11 cellular contexts compared by ENCODE assay signal in the genomic region with DNA sequence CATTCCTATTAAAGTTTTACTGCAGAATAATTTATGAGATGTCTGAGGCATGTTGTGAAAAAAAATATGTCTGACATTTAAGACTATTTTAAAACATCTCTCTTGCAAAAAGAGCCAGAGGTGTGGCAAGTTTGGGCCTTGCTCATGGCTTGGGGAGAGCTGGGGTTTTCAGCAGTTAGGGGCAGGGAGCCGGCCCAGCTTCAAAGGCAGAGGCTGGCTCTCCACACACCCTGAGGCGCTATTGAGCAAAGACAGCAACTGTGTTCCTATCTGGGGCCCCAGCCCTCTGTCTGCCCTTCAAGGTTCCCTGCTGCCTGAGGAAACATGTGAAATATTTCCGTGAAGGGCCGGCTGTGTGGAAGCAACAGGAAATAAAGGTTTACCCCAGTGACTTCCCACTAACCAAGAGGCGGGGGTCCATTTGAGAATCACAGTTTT.
A peak's percentile ranks its signal among the peaks of the same experiment; 100 is the strongest.
DNase-seq lines count a peak whose midpoint lies in the region; ATAC-seq and TF ChIP-seq lines count a peak whose summit lies in the region.
"Had no signal": no experiment of that assay in that cellular context is flagged by ENCODE, and none has a peak within 500 bp of the region (broad histone marks: within the 10 kb centered on the region; RNA-seq: fewer than 3 reads in every experiment).

No MANE protein-coding gene starts in this region.

- peak; percentile 77 for ATAC-seq in Right ventricle myocardium inferior
- no peak for ATAC-seq in GM19397 (IDR thresholded peaks at IDR 0.05; ENCODE audit: unreplicated experiment)
- ATAC-seq in GM18858 (IDR thresholded peaks at IDR 0.05; ENCODE audit: unreplicated experiment), result no peak
- ATAC-seq: activated T-helper 17 cell treated with anti-CD3 and anti-CD28 coated beads, Interleukin-2, amount 50 U/mL, for 72 hours had no signal

- TF ChIP-seq POLR2A in lower leg skin (IDR thresholded peaks at IDR 0.05), result no peak
- no peak for TF ChIP-seq POLR2A in thyroid gland (IDR thresholded peaks at IDR 0.05)

- H3K4me1 ChIP-seq in thyroid gland, result no peaks in the 10 kb centered on the region

- no peaks in the 10 kb centered on the region for H3K27me3 ChIP-seq in thyroid gland

- no peaks in the 10 kb centered on the region for H3K36me3 ChIP-seq in thyroid gland

- DNase-seq in Right ventricle myocardium inferior (ENCODE audit: missing footprints), result no peak
- no peak for DNase-seq in cardiac septum (ENCODE audit: low spot score)
- no peak for DNase-seq in coronary artery (ENCODE audit: low spot score)
- DNase-seq in lower leg skin (ENCODE audit: low spot score in 2 of 2), result peak; percentile 72 to 93
- no peak for DNase-seq in putamen (ENCODE audit: low spot score)
- DNase-seq in thyroid gland, result no peak
- DNase-seq: NCI-H446 treated with DMSO at 0.1 percent for 48 hours had no signal

- WGBS in lower leg skin, 2 donors, result 13 to 25% methylated on average over 5 of the region's 5 CpGs
- WGBS in thyroid gland, 2 donors, result 41 to 44% methylated on average over 5 of the region's 5 CpGs

- no peaks in the 10 kb centered on the region for H3K9me3 ChIP-seq in thyroid gland

- intact Hi-C loops in Right ventricle myocardium inferior (cut with DNase I), result no loop called here
- intact Hi-C loops in cardiac septum (cut with DNase I), result no loop called here
- intact Hi-C loops in lower leg skin (cut with DNase I; ENCODE audit: low total_unique reads), result no loop called here
- intact Hi-C loops in thyroid gland (cut with DNase I), result no loop called here

- peak overlapping the region; percentile 19 for H3K4me3 ChIP-seq in coronary artery
- no peak overlapping the region for H3K4me3 ChIP-seq in lower leg skin (ENCODE audit: low read depth, poor library complexity, severe bottlenecking)
- no peak overlapping the region for H3K4me3 ChIP-seq in thyroid gland (replicated peaks in 1 of 3)

- H3K27ac ChIP-seq in coronary artery (peak overlapping the region in 1 of 2 donors; percentile 76), thyroid gland (no peak overlapping the region)
- H3K27ac ChIP-seq: C4-2B had no signal

- TF ChIP-seq CTCF in coronary artery (IDR thresholded peaks at IDR 0.05) (no peak), lower leg skin (IDR thresholded peaks at IDR 0.05) (no peak), thyroid gland (IDR thresholded peaks at IDR 0.05) (no peak)

Comparison
In these comparisons a context has a peak if more than half of its experiments do, and no peak if none do; other contexts are left out.
1. DNase-seq: peak in lower leg skin (2 of 2); none in Right ventricle myocardium inferior (single experiment), cardiac septum (single experiment), coronary artery (single experiment), putamen (single experiment) and thyroid gland (0 of 2).